In genomic region chr9:27059406-27059805, GRCh38 we compare ENCODE assay signal across 26 cellular contexts. TPM values are rescaled to one million over a fixed set of nuclear protein-coding genes. Genes with fewer than 3 reads are reported as not detected.
A peak's percentile ranks its signal among the peaks of the same experiment; 100 is the strongest.
DNase-seq lines count a peak whose midpoint lies in the region; ATAC-seq, FAIRE-seq and TF ChIP-seq lines count a peak whose summit lies in the region.
"Had no signal": no experiment of that assay in that cellular context is flagged by ENCODE, and none has a peak within 500 bp of the region (broad histone marks: within the 10 kb centered on the region; RNA-seq: fewer than 3 reads in every experiment).

No MANE protein-coding gene starts in this region.

- TF ChIP-seq CTCF in SK-N-SH (IDR thresholded peaks at IDR 0.05) (no peak), VCaP (conservative IDR thresholded peaks at IDR 0.05) (no peak), endothelial cell of umbilical vein (IDR thresholded peaks at IDR 0.05; ENCODE audit: extremely low read depth in 1 of 2, insufficient read depth in 1 of 2, low read depth in 1 of 2, low read length in 2 of 2) (no peak), spleen (IDR thresholded peaks at IDR 0.05 in 8 of 11, conservative IDR thresholded peaks at IDR 0.05 in 3 of 11) (no peak), Peyer's patch (IDR thresholded peaks at IDR 0.05) (no peak)

- peak; percentile 4 for FAIRE-seq in endothelial cell of umbilical vein (lab: Jason Lieb, UNC)
- FAIRE-seq: GM12891, H1 had no signal

- DNase-seq in SK-N-SH (no peak), endothelial cell of umbilical vein (ENCODE audit: low read depth, low spot score) (peak; percentile 85), spleen (no peak), Peyer's patch (no peak)
- DNase-seq: C1 segment of cervical spinal cord; CD4-positive, alpha-beta memory T cell; DMS79; EL; MM.1S; NCI-H2227 treated with DMSO at 0.1 percent for 48 hours; NCI-H510A; NCI-H748 treated with DMSO at 0.1 percent for 48 hours; NK-92 treated with Interleukin-12 subunit alpha and Interleukin-12 subunit beta, amount 100 ng/mL, for 24 hours; PC-9; Right ventricle myocardium superior; RPMI8226 had no signal

- H3K9me3 ChIP-seq in SK-N-SH (no peaks in the 10 kb centered on the region), endothelial cell of umbilical vein (replicated peaks; ENCODE audit: control insufficient read depth, insufficient read depth, low read length) (no peaks in the 10 kb centered on the region), spleen (no peaks in the 10 kb centered on the region), Peyer's patch (no peaks in the 10 kb centered on the region)
- H3K9me3 ChIP-seq: SJSA1 had no signal

- CTCF ChIA-PET in SK-N-SH (lab: Yijun Ruan, JAX) (interaction anchor here (0.6 kb wide), 1 partner anchor 755 kb away, joined by 3 read pairs; no protein-coding TSS in a partner anchor), endothelial cell of umbilical vein (lab: Charles Lee) (interaction anchor here (0.9 to 1.5 kb wide), 5 partner anchors 26 to 217 kb away, joined by 3 to 6 read pairs (median 3); no protein-coding TSS in a partner anchor)

- intact Hi-C loops in endothelial cell of umbilical vein (cut with micrococcal nuclease), result no loop called here
- intact Hi-C loops in spleen (cut with DNase I; ENCODE audit: low total_unique reads), result no loop called here

- no peaks in the 10 kb centered on the region for H4K20me1 ChIP-seq in SK-N-SH (ENCODE audit: insufficient read depth)
- no peaks in the 10 kb centered on the region for H4K20me1 ChIP-seq in endothelial cell of umbilical vein (replicated peaks; ENCODE audit: control insufficient read depth, extremely low read depth, insufficient read depth, low read length)

- no peaks in the 10 kb centered on the region for H3K79me2 ChIP-seq in SK-N-SH (ENCODE audit: insufficient read depth)
- H3K79me2 ChIP-seq in endothelial cell of umbilical vein (ENCODE audit: control insufficient read depth, insufficient read depth, low read length), result no peaks in the 10 kb centered on the region

- H3K4me3 ChIP-seq in SK-N-SH (ENCODE audit: low read depth in 2 of 2, low read length in 1 of 2) (no peak overlapping the region), endothelial cell of umbilical vein (replicated peaks in 1 of 3; ENCODE audit: insufficient read depth in 1 of 3, low read depth in 1 of 3, low read length in 3 of 3) (peak overlapping the region in 1 of 3 experiments; percentile 22), spleen (no peak overlapping the region), Peyer's patch (no peak overlapping the region)
- H3K4me3 ChIP-seq: PC-9, SJSA1 had no signal

- H3K36me3 ChIP-seq in SK-N-SH (replicated peaks in 1 of 2; ENCODE audit: control insufficient read depth in 1 of 2, insufficient read depth in 2 of 2, low read length in 1 of 2), result peaks cover 17% of the 10 kb centered on the region in 2 experiments
- H3K36me3 ChIP-seq in endothelial cell of umbilical vein (ENCODE audit: control insufficient read depth in 2 of 2, extremely low read depth in 1 of 2, insufficient read depth in 2 of 2, low read length in 2 of 2), result no peaks in the 10 kb centered on the region
- peaks cover 0 to 52% (median 8%) of the 10 kb centered on the region in 6 donors for H3K36me3 ChIP-seq in spleen
- H3K36me3 ChIP-seq in Peyer's patch, result no peaks in the 10 kb centered on the region
- H3K36me3 ChIP-seq: SJSA1 had no signal

- TF ChIP-seq RAD21 in SK-N-SH (IDR thresholded peaks at IDR 0.05; ENCODE audit: low read length), result no peak

- H3K27ac ChIP-seq in SK-N-SH (ENCODE audit: low read depth in 2 of 2, low read length in 1 of 2) (no peak overlapping the region), VCaP (peak overlapping the region; percentile 1; the same call in 1 of the 2 replicates), endothelial cell of umbilical vein (ENCODE audit: insufficient read depth, low read depth, low read length) (peak overlapping the region; percentile 19), spleen (peak overlapping the region in 7 of 8 donors; percentile 21 to 60 (median 34)), Peyer's patch (no peak overlapping the region)
- H3K27ac ChIP-seq: KMS-11, PC-9, SJSA1 had no signal

- H3K27me3 ChIP-seq in SK-N-SH (ENCODE audit: insufficient read depth), result no peaks in the 10 kb centered on the region
- H3K27me3 ChIP-seq in endothelial cell of umbilical vein (ENCODE audit: control insufficient read depth in 2 of 2, insufficient read depth in 2 of 2, low read length in 2 of 2), result no peaks in the 10 kb centered on the region
- no peaks in the 10 kb centered on the region for H3K27me3 ChIP-seq in spleen (replicated peaks in 1 of 7)
- no peaks in the 10 kb centered on the region for H3K27me3 ChIP-seq in Peyer's patch
- H3K27me3 ChIP-seq: SJSA1 had no signal

- peaks cover 0 to 7% of the 10 kb centered on the region in 2 experiments; a peak in 2 of 4 replicates for H3K4me1 ChIP-seq in SK-N-SH (ENCODE audit: control insufficient read depth in 1 of 2, insufficient read depth in 2 of 2, low read depth in 1 of 2, low read length in 1 of 2)
- peaks cover 25% of the 10 kb centered on the region for H3K4me1 ChIP-seq in endothelial cell of umbilical vein (ENCODE audit: control insufficient read depth, extremely low read depth, insufficient read depth, low read length)
- H3K4me1 ChIP-seq in spleen, result peaks cover 0 to 7% (median 0%) of the 10 kb centered on the region in 6 donors
- no peaks in the 10 kb centered on the region for H3K4me1 ChIP-seq in Peyer's patch
- H3K4me1 ChIP-seq: SJSA1 had no signal

- no peak overlapping the region for H3K9ac ChIP-seq in SK-N-SH
- no peak overlapping the region for H3K9ac ChIP-seq in endothelial cell of umbilical vein (replicated peaks; ENCODE audit: extremely low read depth, insufficient read depth, low read length)
- H3K9ac ChIP-seq: KMS-11 had no signal

- POLR2A ChIA-PET in SK-N-SH (lab: Yijun Ruan, JAX), result no interaction called here
- POLR2A ChIA-PET in endothelial cell of umbilical vein (lab: Charles Lee), result interaction anchor here (0.8 kb wide), 1 partner anchor 54 kb away, joined by 3 read pairs; no protein-coding TSS in a partner anchor

- peaks cover 6% of the 10 kb centered on the region for H3F3A ChIP-seq in SK-N-SH (replicated peaks; ENCODE audit: insufficient read depth)

- TF ChIP-seq EP300 in SK-N-SH (IDR thresholded peaks at IDR 0.05; ENCODE audit: borderline replicate concordance in 1 of 2, low read depth in 1 of 2, low read length in 1 of 2), result no peak

- H3K4me2 ChIP-seq in SK-N-SH (no peak overlapping the region), endothelial cell of umbilical vein (ENCODE audit: insufficient read depth, low read length) (peak overlapping the region; percentile 89)
- H3K4me2 ChIP-seq: KMS-11, PC-9 had no signal

- dilution Hi-C loops in endothelial cell of umbilical vein (cut with MboI; ENCODE audit: extremely low pct_ligation_motif_present, low sequenced_read_pairs), result no loop called here

- no peaks in the 10 kb centered on the region for H3K9me1 ChIP-seq in endothelial cell of umbilical vein (replicated peaks; ENCODE audit: control insufficient read depth, extremely low read depth, insufficient read depth, low read length)

- no peaks in the 10 kb centered on the region for H3K9me2 ChIP-seq in SK-N-SH

- TF ChIP-seq POLR2A in endothelial cell of umbilical vein (IDR thresholded peaks at IDR 0.05; ENCODE audit: low read depth, low read length) (no peak), spleen (IDR thresholded peaks at IDR 0.05) (no peak), Peyer's patch (IDR thresholded peaks at IDR 0.05) (no peak)

- 86% methylated on average over 1 of the region's 1 CpG for WGBS in SK-N-SH (ENCODE audit: low lambda C conversion rate)
- 52 to 76% (median 73%) methylated on average over 1 of the region's 1 CpG for WGBS in spleen, 5 donors

- BruUV-seq in endothelial cell of umbilical vein (replicated peaks; lab: Mats Ljungman, UMichigan), result no TSS peak

- H2AFZ ChIP-seq in SK-N-SH (ENCODE audit: low read depth), result no peak overlapping the region
- H2AFZ ChIP-seq in endothelial cell of umbilical vein (ENCODE audit: low read depth, low read length), result no peak overlapping the region
- H2AFZ ChIP-seq: PC-9 had no signal

- ATAC-seq in GM21423 (IDR thresholded peaks at IDR 0.05; ENCODE audit: unreplicated experiment) (no peak), esophagus mucosa (no peak)
- ATAC-seq: HCT116 had no signal

TF ChIP-seq in SK-N-SH, 30 proteins besides CTCF, POLR2A, EP300 and RAD21 (continues in another document):
- no peak for TF ChIP-seq FOXM1 (IDR thresholded peaks at IDR 0.05; ENCODE audit: low read depth)

TF ChIP-seq in endothelial cell of umbilical vein, 7 proteins besides CTCF, POLR2A, EP300 and RAD21 (continues in another document):
- peak; percentile 23 for TF ChIP-seq FOS (IDR thresholded peaks at IDR 0.05; ENCODE audit: borderline replicate concordance, insufficient read depth, low read length)

RNA-seq across cellular contexts. Expression of gene TEK, which starts 49.6 kb away (rescaled TPM):
- polyA plus RNA-seq in SK-N-SH (2012; rRNA removed) (0.03 and 0.10 TPM in 2 replicates), endothelial cell of umbilical vein (20.4 and 26.9 TPM in 2 replicates), spleen (1 to 10 TPM; 2.6 to 5.7 (median 2.8) TPM)
- 0.04 and 0.08 TPM in 2 replicates for polyA plus RNA-seq in SK-N-SH (2012; cell fraction: cytosol; rRNA removed)
- polyA plus RNA-seq in SK-N-SH (2012; cell fraction: nucleus; rRNA removed), result 0.08 and 0.11 TPM in 2 replicates
- total RNA-seq in endothelial cell of umbilical vein (38.9 and 44.1 TPM in 2 replicates), spleen (10 to 100 TPM; 27.0 to 58.7 (median 53.1) TPM), esophagus mucosa (1.9 TPM), Peyer's patch (10 to 100 TPM in 1 of 4 donors, 1 to 10 TPM in 3; 3.0 to 22.3 (median 4.3) TPM)
- 28.3 and 28.8 TPM in 2 replicates for polyA plus RNA-seq in endothelial cell of umbilical vein (2011; cell fraction: cytosol; rRNA removed)
- 32.0 and 39.6 TPM in 2 replicates for polyA plus RNA-seq in endothelial cell of umbilical vein (2011; cell fraction: nucleus; rRNA removed)
- polyA plus RNA-seq in endothelial cell of umbilical vein (2012), result 52.5 and 53.2 TPM in 2 replicates
- polyA minus RNA-seq in endothelial cell of umbilical vein, result 74.8 and 80.9 TPM in 2 replicates
- polyA minus RNA-seq in endothelial cell of umbilical vein (2011; cell fraction: cytosol; rRNA and poly(A)+ RNA removed), result not detected
- 37.5 and 52.6 TPM in 2 replicates for polyA minus RNA-seq in endothelial cell of umbilical vein (2011; cell fraction: nucleus; rRNA and poly(A)+ RNA removed)
- total RNA-seq: A673; CD4-positive, alpha-beta memory T cell; PC-9 had no signal
- polyA plus RNA-seq: CD4-positive, alpha-beta memory T cell; IgD-negative memory B cell had no signal

RNA-seq across cellular contexts. Expression of gene LRRC19, which starts 53.9 kb away (rescaled TPM):
- not detected in 2 replicates for polyA plus RNA-seq in SK-N-SH (2012; rRNA removed)
- polyA plus RNA-seq in SK-N-SH (2012; cell fraction: cytosol; rRNA removed), result not detected in 2 replicates
- not detected in 2 replicates for polyA plus RNA-seq in SK-N-SH (2012; cell fraction: nucleus; rRNA removed)
- not detected in 2 replicates for total RNA-seq in endothelial cell of umbilical vein
- polyA plus RNA-seq in endothelial cell of umbilical vein, result not detected in 2 replicates
- not detected in 2 replicates for polyA plus RNA-seq in endothelial cell of umbilical vein (2011; cell fraction: cytosol; rRNA removed)
- not detected in 2 replicates for polyA plus RNA-seq in endothelial cell of umbilical vein (2011; cell fraction: nucleus; rRNA removed)
- polyA plus RNA-seq in endothelial cell of umbilical vein (2012), result 0.11 and 0.12 TPM in 2 replicates
- polyA minus RNA-seq in endothelial cell of umbilical vein, result not detected in 2 replicates
- not detected for polyA minus RNA-seq in endothelial cell of umbilical vein (2011; cell fraction: cytosol; rRNA and poly(A)+ RNA removed)
- polyA minus RNA-seq in endothelial cell of umbilical vein (2011; cell fraction: nucleus; rRNA and poly(A)+ RNA removed), result not detected in 2 replicates
- total RNA-seq in spleen, result not detected
- not detected for polyA plus RNA-seq in spleen
- 0.08 TPM for total RNA-seq in esophagus mucosa
- total RNA-seq in Peyer's patch, result 100 to 1,000 TPM in 1 of 4 donors, 10 to 100 TPM in 2, 1 to 10 TPM in 1; 6.6 to 102 (median 54.4) TPM
- total RNA-seq: A673; CD4-positive, alpha-beta memory T cell; H1; PC-9; Right ventricle myocardium superior; SJSA1 had no signal
- polyA plus RNA-seq: H1, IgD-negative memory B cell had no signal

Comparison
In these comparisons a context has a peak if more than half of its experiments do, and no peak if none do; other contexts are left out.
1. H3K27ac ChIP-seq: peak in VCaP (single experiment), endothelial cell of umbilical vein (single experiment) and spleen (7 of 8); none in SK-N-SH (0 of 2) and Peyer's patch (0 of 4).